In the genomic region with DNA sequence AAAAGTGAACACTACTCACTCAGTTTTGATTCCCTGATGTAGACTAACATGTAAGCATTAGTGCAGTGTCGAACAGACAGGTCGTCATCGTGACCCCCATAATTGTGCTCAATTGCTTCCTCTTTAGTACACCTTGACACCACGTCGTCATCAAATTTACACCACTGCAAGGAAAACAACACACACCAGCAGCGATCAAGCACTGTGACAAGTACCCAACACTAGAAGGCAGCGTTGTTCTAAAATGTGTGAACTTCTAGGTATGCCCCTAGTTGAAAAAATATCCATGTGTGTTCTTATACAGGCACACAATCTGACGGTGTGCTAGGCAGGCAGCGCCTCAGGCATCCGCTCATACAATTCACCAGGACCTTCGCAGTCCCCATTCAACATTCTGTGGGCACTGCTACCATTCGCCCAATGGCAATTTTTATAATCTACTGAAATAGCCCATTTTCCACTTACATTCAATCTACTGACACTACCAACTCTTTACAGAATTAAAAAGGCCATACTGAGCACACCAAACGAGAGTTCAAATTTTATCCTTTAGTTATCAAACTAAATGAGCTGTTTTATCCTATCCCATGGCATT, we compare ENCODE assay signal across 1 cellular context.
TF ChIP-seq lines count a peak whose summit lies in the region.

No MANE protein-coding gene starts in this region.

TF ChIP-seq in HepG2, 621 proteins besides CTCF, POLR2A, EP300 and RAD21 (continued from another document):
- TF ChIP-seq, protein P1, sequence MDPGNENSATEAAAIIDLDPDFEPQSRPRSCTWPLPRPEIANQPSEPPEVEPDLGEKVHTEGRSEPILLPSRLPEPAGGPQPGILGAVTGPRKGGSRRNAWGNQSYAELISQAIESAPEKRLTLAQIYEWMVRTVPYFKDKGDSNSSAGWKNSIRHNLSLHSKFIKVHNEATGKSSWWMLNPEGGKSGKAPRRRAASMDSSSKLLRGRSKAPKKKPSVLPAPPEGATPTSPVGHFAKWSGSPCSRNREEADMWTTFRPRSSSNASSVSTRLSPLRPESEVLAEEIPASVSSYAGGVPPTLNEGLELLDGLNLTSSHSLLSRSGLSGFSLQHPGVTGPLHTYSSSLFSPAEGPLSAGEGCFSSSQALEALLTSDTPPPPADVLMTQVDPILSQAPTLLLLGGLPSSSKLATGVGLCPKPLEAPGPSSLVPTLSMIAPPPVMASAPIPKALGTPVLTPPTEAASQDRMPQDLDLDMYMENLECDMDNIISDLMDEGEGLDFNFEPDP (CRISPR knock-in tag; conservative IDR thresholded peaks at IDR 0.05) = peak; percentile 87; the same call in 1 of the 2 replicates
- 0 out of 2 replicates have a peak, but pooled peaks have one; percentile 9 for TF ChIP-seq FOXK2 (IDR thresholded peaks at IDR 0.05)
- TF ChIP-seq, protein P2, sequence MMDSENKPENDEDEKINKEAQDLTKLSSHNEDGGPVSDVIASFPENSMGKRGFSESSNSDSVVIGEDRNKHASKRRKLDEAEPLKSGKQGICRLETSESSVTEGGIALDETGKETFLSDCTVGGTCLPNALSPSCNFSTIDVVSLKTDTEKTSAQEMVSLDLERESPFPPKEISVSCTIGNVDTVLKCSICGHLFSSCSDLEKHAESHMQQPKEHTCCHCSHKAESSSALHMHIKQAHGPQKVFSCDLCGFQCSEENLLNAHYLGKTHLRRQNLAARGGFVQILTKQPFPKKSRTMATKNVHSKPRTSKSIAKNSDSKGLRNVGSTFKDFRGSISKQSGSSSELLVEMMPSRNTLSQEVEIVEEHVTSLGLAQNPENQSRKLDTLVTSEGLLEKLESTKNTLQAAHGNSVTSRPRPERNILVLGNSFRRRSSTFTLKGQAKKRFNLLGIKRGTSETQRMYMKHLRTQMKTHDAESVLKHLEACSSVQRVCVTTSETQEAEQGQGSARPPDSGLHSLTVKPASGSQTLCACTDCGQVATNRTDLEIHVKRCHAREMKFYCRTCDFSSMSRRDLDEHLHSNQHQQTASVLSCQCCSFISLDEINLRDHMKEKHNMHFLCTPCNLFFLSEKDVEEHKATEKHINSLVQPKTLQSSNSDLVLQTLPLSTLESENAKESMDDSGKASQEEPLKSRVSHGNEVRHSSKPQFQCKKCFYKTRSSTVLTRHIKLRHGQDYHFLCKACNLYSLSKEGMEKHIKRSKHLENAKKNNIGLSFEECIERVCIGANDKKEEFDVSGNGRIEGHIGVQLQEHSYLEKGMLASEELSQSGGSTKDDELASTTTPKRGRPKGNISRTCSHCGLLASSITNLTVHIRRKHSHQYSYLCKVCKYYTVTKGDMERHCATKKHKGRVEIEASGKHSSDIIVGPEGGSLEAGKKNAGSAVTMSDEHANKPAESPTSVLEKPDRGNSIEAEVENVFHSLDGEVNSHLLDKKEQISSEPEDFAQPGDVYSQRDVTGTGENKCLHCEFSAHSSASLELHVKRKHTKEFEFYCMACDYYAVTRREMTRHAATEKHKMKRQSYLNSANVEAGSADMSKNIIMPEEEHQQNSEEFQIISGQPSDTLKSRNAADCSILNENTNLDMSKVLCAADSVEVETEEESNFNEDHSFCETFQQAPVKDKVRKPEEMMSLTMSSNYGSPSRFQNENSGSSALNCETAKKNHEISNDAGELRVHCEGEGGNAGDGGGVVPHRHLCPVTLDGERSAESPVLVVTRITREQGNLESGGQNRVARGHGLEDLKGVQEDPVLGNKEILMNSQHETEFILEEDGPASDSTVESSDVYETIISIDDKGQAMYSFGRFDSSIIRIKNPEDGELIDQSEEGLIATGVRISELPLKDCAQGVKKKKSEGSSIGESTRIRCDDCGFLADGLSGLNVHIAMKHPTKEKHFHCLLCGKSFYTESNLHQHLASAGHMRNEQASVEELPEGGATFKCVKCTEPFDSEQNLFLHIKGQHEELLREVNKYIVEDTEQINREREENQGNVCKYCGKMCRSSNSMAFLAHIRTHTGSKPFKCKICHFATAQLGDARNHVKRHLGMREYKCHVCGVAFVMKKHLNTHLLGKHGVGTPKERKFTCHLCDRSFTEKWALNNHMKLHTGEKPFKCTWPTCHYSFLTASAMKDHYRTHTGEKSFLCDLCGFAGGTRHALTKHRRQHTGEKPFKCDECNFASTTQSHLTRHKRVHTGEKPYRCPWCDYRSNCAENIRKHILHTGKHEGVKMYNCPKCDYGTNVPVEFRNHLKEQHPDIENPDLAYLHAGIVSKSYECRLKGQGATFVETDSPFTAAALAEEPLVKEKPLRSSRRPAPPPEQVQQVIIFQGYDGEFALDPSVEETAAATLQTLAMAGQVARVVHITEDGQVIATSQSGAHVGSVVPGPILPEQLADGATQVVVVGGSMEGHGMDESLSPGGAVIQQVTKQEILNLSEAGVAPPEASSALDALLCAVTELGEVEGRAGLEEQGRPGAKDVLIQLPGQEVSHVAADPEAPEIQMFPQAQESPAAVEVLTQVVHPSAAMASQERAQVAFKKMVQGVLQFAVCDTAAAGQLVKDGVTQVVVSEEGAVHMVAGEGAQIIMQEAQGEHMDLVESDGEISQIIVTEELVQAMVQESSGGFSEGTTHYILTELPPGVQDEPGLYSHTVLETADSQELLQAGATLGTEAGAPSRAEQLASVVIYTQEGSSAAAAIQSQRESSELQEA (CRISPR knock-in tag; IDR thresholded peaks at IDR 0.05; ENCODE audit: not compliant biosample characterization) = peak; percentile 37
- no peak for TF ChIP-seq ZNF468 (CRISPR knock-in tag; IDR thresholded peaks at IDR 0.05)
- TF ChIP-seq, protein P3, sequence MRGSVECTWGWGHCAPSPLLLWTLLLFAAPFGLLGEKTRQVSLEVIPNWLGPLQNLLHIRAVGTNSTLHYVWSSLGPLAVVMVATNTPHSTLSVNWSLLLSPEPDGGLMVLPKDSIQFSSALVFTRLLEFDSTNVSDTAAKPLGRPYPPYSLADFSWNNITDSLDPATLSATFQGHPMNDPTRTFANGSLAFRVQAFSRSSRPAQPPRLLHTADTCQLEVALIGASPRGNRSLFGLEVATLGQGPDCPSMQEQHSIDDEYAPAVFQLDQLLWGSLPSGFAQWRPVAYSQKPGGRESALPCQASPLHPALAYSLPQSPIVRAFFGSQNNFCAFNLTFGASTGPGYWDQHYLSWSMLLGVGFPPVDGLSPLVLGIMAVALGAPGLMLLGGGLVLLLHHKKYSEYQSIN (CRISPR knock-in tag; IDR thresholded peaks at IDR 0.05; ENCODE audit: borderline replicate concordance) = no peak
- TF ChIP-seq ZNF605 (CRISPR knock-in tag; IDR thresholded peaks at IDR 0.05) = 0 out of 2 replicates have a peak, but pooled peaks have one; percentile 50
- TF ChIP-seq MIER2 (CRISPR knock-in tag; IDR thresholded peaks at IDR 0.05) = 0 out of 2 replicates have a peak, but pooled peaks have one; percentile 35
